In genomic region chr12:55925870-55926737, GRCh38 we compare ENCODE assay signal across 8 cellular contexts. TPM values are rescaled to one million over a fixed set of nuclear protein-coding genes. Genes with fewer than 3 reads are reported as not detected.
DNase-seq lines count a peak whose midpoint lies in the region; ATAC-seq and TF ChIP-seq lines count a peak whose summit lies in the region.

No MANE protein-coding gene starts in this region.

- 28% methylated on average over 10 of the region's 10 CpGs for WGBS in HUES64

- peaks cover 66% of the 10 kb centered on the region for H3K4me1 Mint-ChIP-seq in brain
- peaks cover 39% of the 10 kb centered on the region for H3K4me1 Mint-ChIP-seq in mesothelial cell of epicardium

- no peaks in the 10 kb centered on the region for H3K9me3 Mint-ChIP-seq in brain
- H3K9me3 Mint-ChIP-seq in mesothelial cell of epicardium = no peaks in the 10 kb centered on the region

- H3K4me3 Mint-ChIP-seq in brain = peak overlapping the region; percentile 93 to 100 (median 100)
- H3K4me3 Mint-ChIP-seq in mesothelial cell of epicardium = peak overlapping the region; percentile 99

- H3K9me3 ChIP-seq in DND-41 (ENCODE audit: insufficient read depth, low read length, severe bottlenecking) = no peaks in the 10 kb centered on the region
- no peaks in the 10 kb centered on the region for H3K9me3 ChIP-seq in HUES64 (ENCODE audit: insufficient read depth, low read depth, low read length)

- H3K9ac ChIP-seq in DND-41 (ENCODE audit: low read depth, low read length) (peak overlapping the region; percentile 99), HUES64 (ENCODE audit: low read depth, low read length) (peak overlapping the region; percentile 92)

- H3K4me1 ChIP-seq in DND-41 (ENCODE audit: insufficient read depth, low read length) (peaks cover 64% of the 10 kb centered on the region), HUES64 (ENCODE audit: insufficient read depth, low read length) (peaks cover 17% of the 10 kb centered on the region)

- H3K27me3 ChIP-seq in DND-41 (ENCODE audit: insufficient read depth, low read length, poor library complexity) = no peaks in the 10 kb centered on the region
- peaks cover under 1% of the 10 kb centered on the region; the same call in 1 of the 2 replicates for H3K27me3 ChIP-seq in HUES64 (ENCODE audit: insufficient read depth, low read length)

- peak overlapping the region; percentile 96 to 100 (median 100) for H3K27ac Mint-ChIP-seq in brain
- H3K27ac Mint-ChIP-seq in mesothelial cell of epicardium = peak overlapping the region; percentile 100

- peaks cover 10% of the 10 kb centered on the region; the same call in 1 of the 2 replicates for H4K20me1 ChIP-seq in DND-41 (ENCODE audit: insufficient read depth, low read length)

- peaks cover 12% of the 10 kb centered on the region for H3K36me3 Mint-ChIP-seq in brain
- peaks cover 3% of the 10 kb centered on the region for H3K36me3 Mint-ChIP-seq in mesothelial cell of epicardium

- peaks cover 20% of the 10 kb centered on the region for H3K27me3 Mint-ChIP-seq in brain
- H3K27me3 Mint-ChIP-seq in mesothelial cell of epicardium (ENCODE audit: low read depth) = no peaks in the 10 kb centered on the region

- H3K79me2 ChIP-seq in DND-41 (ENCODE audit: insufficient read depth, low read length) = peaks cover 77% of the 10 kb centered on the region

- H3K4me2 ChIP-seq in DND-41 (ENCODE audit: insufficient read depth, low read length) = peak overlapping the region; percentile 94

- ATAC-seq in DND-41 (ENCODE audit: insufficient read depth, low read depth) (no peak), GM18861 (IDR thresholded peaks at IDR 0.05; ENCODE audit: unreplicated experiment) (no peak)

- H3K36me3 ChIP-seq in DND-41 (ENCODE audit: insufficient read depth, low read length) (peaks cover 45% of the 10 kb centered on the region), HUES64 (ENCODE audit: insufficient read depth, low read length) (peaks cover 42% of the 10 kb centered on the region)

- H3K27ac ChIP-seq in DND-41 (ENCODE audit: low read length) = peak overlapping the region; percentile 99
- peak overlapping the region; percentile 96 for H3K27ac ChIP-seq in HUES64 (ENCODE audit: low read depth, low read length)

- peak overlapping the region; percentile 70 to 78 for H3K4me3 ChIP-seq in DND-41 (ENCODE audit: low read depth in 1 of 2, low read length in 2 of 2)
- peak overlapping the region; percentile 94 for H3K4me3 ChIP-seq in HUES64 (ENCODE audit: low read length)

- no peak for TF ChIP-seq CTCF in DND-41 (IDR thresholded peaks at IDR 0.05; ENCODE audit: borderline replicate concordance, extremely low read depth, low read length, poor library complexity, severe bottlenecking)
- TF ChIP-seq CTCF in brain (conservative IDR thresholded peaks at IDR 0.05) = no peak
- no peak for TF ChIP-seq CTCF in mesothelial cell of epicardium (IDR thresholded peaks at IDR 0.05; ENCODE audit: unreplicated experiment)

- H2AFZ ChIP-seq in DND-41 (ENCODE audit: low read depth, low read length) = peak overlapping the region; percentile 77

- DNase-seq in DND-41 (peak; percentile 16), mesothelial cell of epicardium (ENCODE audit: low spot score in 2 of 2, unreplicated experiment in 2 of 2) (no peak), COLO668 (lab: John Stamatoyannopoulos, UW; ENCODE audit: unreplicated experiment) (no peak), NCI-H1694 treated with DMSO at 0.1 percent for 48 hours (lab: John Stamatoyannopoulos, UW) (no peak), EL (no peak)

RNA-seq across cellular contexts. Expression of gene PYM1, which starts 1.6 kb away (rescaled TPM):
- 48.7 TPM for polyA plus RNA-seq in HUES64 (2013, experiment 1 of 2)
- polyA plus RNA-seq in HUES64 (2013, experiment 2 of 2) = 57.9 TPM
- 26.6 TPM for polyA plus RNA-seq in brain (ENCODE audit: insufficient read depth, low read depth, low replicate concordance)
- total RNA-seq in mesothelial cell of epicardium = 21.1 to 23.8 TPM (median 22.9 TPM) in 3 replicates

RNA-seq across cellular contexts. Expression of gene DGKA, which starts 4.9 kb away (rescaled TPM):
- 7.5 TPM for polyA plus RNA-seq in HUES64 (2013, experiment 1 of 2)
- polyA plus RNA-seq in HUES64 (2013, experiment 2 of 2) = 18.6 TPM
- 12.5 TPM for polyA plus RNA-seq in brain (ENCODE audit: insufficient read depth, low read depth, low replicate concordance)
- total RNA-seq in mesothelial cell of epicardium = 29.7 to 42.2 TPM (median 33.5 TPM) in 3 replicates

RNA-seq across cellular contexts. Expression of gene PMEL, which starts 39.7 kb away (rescaled TPM):
- 71.3 TPM for polyA plus RNA-seq in HUES64 (2013, experiment 1 of 2)
- 92.8 TPM for polyA plus RNA-seq in HUES64 (2013, experiment 2 of 2)
- polyA plus RNA-seq in brain (ENCODE audit: insufficient read depth, low read depth, low replicate concordance) = 1.5 TPM
- 3.6 to 5.3 TPM (median 5.1 TPM) in 3 replicates for total RNA-seq in mesothelial cell of epicardium

RNA-seq across cellular contexts. Expression of gene CDK2, which starts 40.5 kb away (rescaled TPM):
- polyA plus RNA-seq in HUES64 (2013, experiment 1 of 2) = 39.9 TPM
- 40.8 TPM for polyA plus RNA-seq in HUES64 (2013, experiment 2 of 2)
- 52.2 TPM for polyA plus RNA-seq in brain (ENCODE audit: insufficient read depth, low read depth, low replicate concordance)
- 52.0 to 54.0 TPM (median 52.4 TPM) in 3 replicates for total RNA-seq in mesothelial cell of epicardium

RNA-seq across cellular contexts. Expression of gene RAB5B, which starts 47.8 kb away (rescaled TPM):
- polyA plus RNA-seq in HUES64 (2013, experiment 1 of 2) = 36.6 TPM
- polyA plus RNA-seq in HUES64 (2013, experiment 2 of 2) = 48.6 TPM
- 156 TPM for polyA plus RNA-seq in brain (ENCODE audit: insufficient read depth, low read depth, low replicate concordance)
- total RNA-seq in mesothelial cell of epicardium = 99.3 to 104 TPM (median 101 TPM) in 3 replicates
